ENCODE assay signal across 26 cellular contexts in genomic region chr9:122951056-122951455, GRCh38.
"Had no signal": no experiment of that assay in that cellular context is flagged by ENCODE, and none has a peak within 500 bp of the region (broad histone marks: within the 10 kb centered on the region; RNA-seq: fewer than 3 reads in every experiment).

No MANE protein-coding gene starts in this region.

- H3K27ac ChIP-seq: brain microvascular endothelial cell, neutrophil, prostate gland, stomach, tibial artery, VCaP had no signal

- H3K27me3 ChIP-seq: brain microvascular endothelial cell, neutrophil, stomach, tibial artery had no signal

- H3K4me3 ChIP-seq: prostate gland, smooth muscle cell, stomach, tibial artery had no signal

- ATAC-seq: activated CD4-positive, CD25-positive, alpha-beta regulatory T cell treated with anti-CD3 and anti-CD28 coated beads, Interleukin-2, amount 50 U/mL, for 24 hours; stimulated activated memory B cell treated with anti-CD40 and anti-IgM and Interleukin-4, amounts not matched to agents 10 μg/mL and 1 μg/mL and 100 μg/mL, for 72 hours had no signal

- H3K36me3 ChIP-seq: brain microvascular endothelial cell, neutrophil, prostate gland, stomach, tibial artery had no signal

- DNase-seq: activated CD4-positive, alpha-beta T cell treated with anti-CD3 and anti-CD28 coated beads for 48 hours; activated CD4-positive, alpha-beta T cell treated with anti-CD3 and anti-CD28 coated beads, Interleukin-2, amount 50 U/mL, for 48 hours; activated CD8-positive, alpha-beta memory T cell treated with anti-CD3 and anti-CD28 coated beads, Interleukin-2, amount 50 U/mL, for 4 hours; activated effector memory CD4-positive, alpha-beta T cell treated with anti-CD3 and anti-CD28 coated beads, Interleukin-2, amount 50 U/mL, for 16 hours; activated naive CD4-positive, alpha-beta T cell treated with anti-CD3 and anti-CD28 coated beads for 36 hours; activated naive CD8-positive, alpha-beta T cell treated with anti-CD3 and anti-CD28 coated beads, Interleukin-2, amount 10 ng/mL, durations not matched to agents 7 days and 5 days; activated T-cell treated with anti-CD3 and anti-CD28 coated beads, Interleukin-2, amount 50 U/mL, for 1 hour; amniotic stem cell; brain microvascular endothelial cell; dermis blood vessel endothelial cell; effector CD4-positive, alpha-beta T cell; mammary epithelial cell; nephron progenitor cell; retina; stimulated activated CD4-positive, alpha-beta T cell treated with anti-CD3 and anti-CD28 coated beads, Interleukin-1b, Interleukin-23, amount 100 ng/mL, for 48 hours; stimulated activated CD4-positive, alpha-beta T cell treated with anti-CD3 and anti-CD28 coated beads, Interleukin-4, amount 100 ng/mL, for 4 hours; stimulated activated CD8-positive, alpha-beta memory T cell treated with anti-CD3 and anti-CD28 coated beads, Interleukin-4, amount 100 ng/mL, for 48 hours; stomach; T-helper 9 cell; tibial artery had no signal

- H3K9me3 ChIP-seq: neutrophil, prostate gland, stomach, tibial artery had no signal

- H3K4me2 ChIP-seq: smooth muscle cell had no signal
